In the genomic region with DNA sequence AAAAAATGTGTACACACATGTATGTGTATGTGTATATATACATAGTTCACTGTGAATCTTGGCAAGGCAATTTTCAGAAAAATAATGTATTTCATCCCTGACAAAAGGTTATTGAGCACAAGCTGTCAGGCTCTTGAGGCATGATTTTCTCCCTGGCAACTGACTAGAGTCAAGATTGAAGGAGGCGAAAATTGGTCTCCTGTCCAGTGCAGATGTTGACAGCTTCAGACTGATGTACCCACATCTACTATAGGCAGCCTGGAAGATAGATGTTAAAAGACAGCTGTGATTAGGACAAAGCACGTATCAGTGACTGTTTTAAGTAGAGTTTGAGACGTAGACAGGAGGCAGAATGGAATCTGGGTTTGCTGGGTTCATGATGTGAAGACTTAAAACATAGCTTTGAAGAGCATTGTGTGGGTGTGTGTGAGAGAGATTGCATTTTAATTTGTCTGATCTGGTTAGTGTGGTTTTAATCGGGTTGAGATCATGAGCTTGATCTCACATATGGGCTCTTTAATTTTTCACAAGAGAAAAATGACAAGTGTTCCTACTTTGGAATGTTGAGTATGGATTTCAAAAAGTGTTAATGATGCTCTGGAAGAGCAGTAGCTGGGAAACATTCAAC, we compare ENCODE assay signal across 2 cellular contexts.
TF ChIP-seq lines count a peak whose summit lies in the region.

No MANE protein-coding gene starts in this region.

TF ChIP-seq in neural cell, 6 proteins besides CTCF, POLR2A, EP300 and RAD21:
- TF ChIP-seq REST (IDR thresholded peaks at IDR 0.05; ENCODE audit: borderline replicate concordance) = no peak
- no peak for TF ChIP-seq SMC3 (conservative IDR thresholded peaks at IDR 0.05; ENCODE audit: poor library complexity)
- TF ChIP-seq POLR2AphosphoS5 (IDR thresholded peaks at IDR 0.05) = peak; percentile 69
- TF ChIP-seq EZH2 (IDR thresholded peaks at IDR 0.05; ENCODE audit: borderline replicate concordance, insufficient read depth, low read length, poor library complexity, severe bottlenecking) = no peak
- TF ChIP-seq MXI1 (conservative IDR thresholded peaks at IDR 0.05; ENCODE audit: poor library complexity, severe bottlenecking) = no peak
- TF ChIP-seq TAF1 (IDR thresholded peaks at IDR 0.05; ENCODE audit: low read depth) = no peak

TF ChIP-seq in HepG2, 621 proteins besides CTCF, POLR2A, EP300 and RAD21:
- TF ChIP-seq, protein P1, sequence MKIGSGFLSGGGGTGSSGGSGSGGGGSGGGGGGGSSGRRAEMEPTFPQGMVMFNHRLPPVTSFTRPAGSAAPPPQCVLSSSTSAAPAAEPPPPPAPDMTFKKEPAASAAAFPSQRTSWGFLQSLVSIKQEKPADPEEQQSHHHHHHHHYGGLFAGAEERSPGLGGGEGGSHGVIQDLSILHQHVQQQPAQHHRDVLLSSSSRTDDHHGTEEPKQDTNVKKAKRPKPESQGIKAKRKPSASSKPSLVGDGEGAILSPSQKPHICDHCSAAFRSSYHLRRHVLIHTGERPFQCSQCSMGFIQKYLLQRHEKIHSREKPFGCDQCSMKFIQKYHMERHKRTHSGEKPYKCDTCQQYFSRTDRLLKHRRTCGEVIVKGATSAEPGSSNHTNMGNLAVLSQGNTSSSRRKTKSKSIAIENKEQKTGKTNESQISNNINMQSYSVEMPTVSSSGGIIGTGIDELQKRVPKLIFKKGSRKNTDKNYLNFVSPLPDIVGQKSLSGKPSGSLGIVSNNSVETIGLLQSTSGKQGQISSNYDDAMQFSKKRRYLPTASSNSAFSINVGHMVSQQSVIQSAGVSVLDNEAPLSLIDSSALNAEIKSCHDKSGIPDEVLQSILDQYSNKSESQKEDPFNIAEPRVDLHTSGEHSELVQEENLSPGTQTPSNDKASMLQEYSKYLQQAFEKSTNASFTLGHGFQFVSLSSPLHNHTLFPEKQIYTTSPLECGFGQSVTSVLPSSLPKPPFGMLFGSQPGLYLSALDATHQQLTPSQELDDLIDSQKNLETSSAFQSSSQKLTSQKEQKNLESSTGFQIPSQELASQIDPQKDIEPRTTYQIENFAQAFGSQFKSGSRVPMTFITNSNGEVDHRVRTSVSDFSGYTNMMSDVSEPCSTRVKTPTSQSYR (CRISPR knock-in tag; IDR thresholded peaks at IDR 0.05; ENCODE audit: borderline replicate concordance) = no peak
- no peak for TF ChIP-seq CSRNP2 (CRISPR knock-in tag; conservative IDR thresholded peaks at IDR 0.05; ENCODE audit: low read depth)
- TF ChIP-seq, protein P2, sequence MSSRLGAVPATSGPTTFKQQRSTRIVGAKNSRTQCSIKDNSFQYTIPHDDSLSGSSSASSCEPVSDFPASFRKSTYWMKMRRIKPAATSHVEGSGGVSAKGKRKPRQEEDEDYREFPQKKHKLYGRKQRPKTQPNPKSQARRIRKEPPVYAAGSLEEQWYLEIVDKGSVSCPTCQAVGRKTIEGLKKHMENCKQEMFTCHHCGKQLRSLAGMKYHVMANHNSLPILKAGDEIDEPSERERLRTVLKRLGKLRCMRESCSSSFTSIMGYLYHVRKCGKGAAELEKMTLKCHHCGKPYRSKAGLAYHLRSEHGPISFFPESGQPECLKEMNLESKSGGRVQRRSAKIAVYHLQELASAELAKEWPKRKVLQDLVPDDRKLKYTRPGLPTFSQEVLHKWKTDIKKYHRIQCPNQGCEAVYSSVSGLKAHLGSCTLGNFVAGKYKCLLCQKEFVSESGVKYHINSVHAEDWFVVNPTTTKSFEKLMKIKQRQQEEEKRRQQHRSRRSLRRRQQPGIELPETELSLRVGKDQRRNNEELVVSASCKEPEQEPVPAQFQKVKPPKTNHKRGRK (CRISPR knock-in tag; IDR thresholded peaks at IDR 0.05) = no peak
- TF ChIP-seq CHD2 (IDR thresholded peaks at IDR 0.05; ENCODE audit: low read depth, low read length) = no peak
- TF ChIP-seq, protein P3, sequence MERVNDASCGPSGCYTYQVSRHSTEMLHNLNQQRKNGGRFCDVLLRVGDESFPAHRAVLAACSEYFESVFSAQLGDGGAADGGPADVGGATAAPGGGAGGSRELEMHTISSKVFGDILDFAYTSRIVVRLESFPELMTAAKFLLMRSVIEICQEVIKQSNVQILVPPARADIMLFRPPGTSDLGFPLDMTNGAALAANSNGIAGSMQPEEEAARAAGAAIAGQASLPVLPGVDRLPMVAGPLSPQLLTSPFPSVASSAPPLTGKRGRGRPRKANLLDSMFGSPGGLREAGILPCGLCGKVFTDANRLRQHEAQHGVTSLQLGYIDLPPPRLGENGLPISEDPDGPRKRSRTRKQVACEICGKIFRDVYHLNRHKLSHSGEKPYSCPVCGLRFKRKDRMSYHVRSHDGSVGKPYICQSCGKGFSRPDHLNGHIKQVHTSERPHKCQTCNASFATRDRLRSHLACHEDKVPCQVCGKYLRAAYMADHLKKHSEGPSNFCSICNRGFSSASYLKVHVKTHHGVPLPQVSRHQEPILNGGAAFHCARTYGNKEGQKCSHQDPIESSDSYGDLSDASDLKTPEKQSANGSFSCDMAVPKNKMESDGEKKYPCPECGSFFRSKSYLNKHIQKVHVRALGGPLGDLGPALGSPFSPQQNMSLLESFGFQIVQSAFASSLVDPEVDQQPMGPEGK (CRISPR knock-in tag; IDR thresholded peaks at IDR 0.05) = no peak
- TF ChIP-seq ZBTB1 (CRISPR knock-in tag; IDR thresholded peaks at IDR 0.05; ENCODE audit: borderline replicate concordance) = no peak
- no peak for TF ChIP-seq ZNF335 (CRISPR knock-in tag; IDR thresholded peaks at IDR 0.05)
- TF ChIP-seq MIER2 (CRISPR knock-in tag; IDR thresholded peaks at IDR 0.05) = no peak
- no peak for TF ChIP-seq ZNF160 (CRISPR knock-in tag; IDR thresholded peaks at IDR 0.05)
- no peak for TF ChIP-seq ATF7-NPFF (CRISPR knock-in tag; IDR thresholded peaks at IDR 0.05; ENCODE audit: low read depth)
- TF ChIP-seq RARA (CRISPR knock-in tag; IDR thresholded peaks at IDR 0.05) = no peak
- TF ChIP-seq YEATS2 (CRISPR knock-in tag; IDR thresholded peaks at IDR 0.05; ENCODE audit: borderline replicate concordance) = no peak
- TF ChIP-seq ZSCAN31 (CRISPR knock-in tag; IDR thresholded peaks at IDR 0.05; ENCODE audit: low read depth) = no peak
- no peak for TF ChIP-seq CEBPB (IDR thresholded peaks at IDR 0.05; ENCODE audit: borderline replicate concordance, low read depth, low read length)
- no peak for TF ChIP-seq MYNN (CRISPR knock-in tag; IDR thresholded peaks at IDR 0.05; ENCODE audit: low read depth)
- no peak for TF ChIP-seq ZZZ3 (CRISPR knock-in tag; IDR thresholded peaks at IDR 0.05; ENCODE audit: borderline replicate concordance)
- no peak for TF ChIP-seq KAT7 (CRISPR knock-in tag; IDR thresholded peaks at IDR 0.05; ENCODE audit: borderline replicate concordance)
- no peak for TF ChIP-seq ZNF501 (CRISPR knock-in tag; IDR thresholded peaks at IDR 0.05)
- TF ChIP-seq, protein P4, sequence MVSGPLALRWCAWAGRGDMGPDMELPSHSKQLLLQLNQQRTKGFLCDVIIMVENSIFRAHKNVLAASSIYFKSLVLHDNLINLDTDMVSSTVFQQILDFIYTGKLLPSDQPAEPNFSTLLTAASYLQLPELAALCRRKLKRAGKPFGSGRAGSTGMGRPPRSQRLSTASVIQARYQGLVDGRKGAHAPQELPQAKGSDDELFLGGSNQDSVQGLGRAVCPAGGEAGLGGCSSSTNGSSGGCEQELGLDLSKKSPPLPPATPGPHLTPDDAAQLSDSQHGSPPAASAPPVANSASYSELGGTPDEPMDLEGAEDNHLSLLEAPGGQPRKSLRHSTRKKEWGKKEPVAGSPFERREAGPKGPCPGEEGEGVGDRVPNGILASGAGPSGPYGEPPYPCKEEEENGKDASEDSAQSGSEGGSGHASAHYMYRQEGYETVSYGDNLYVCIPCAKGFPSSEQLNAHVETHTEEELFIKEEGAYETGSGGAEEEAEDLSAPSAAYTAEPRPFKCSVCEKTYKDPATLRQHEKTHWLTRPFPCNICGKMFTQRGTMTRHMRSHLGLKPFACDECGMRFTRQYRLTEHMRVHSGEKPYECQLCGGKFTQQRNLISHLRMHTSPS (CRISPR knock-in tag; IDR thresholded peaks at IDR 0.05; ENCODE audit: low read depth) = no peak
